ENCODE assay signal across 8 cellular contexts in the genomic region with DNA sequence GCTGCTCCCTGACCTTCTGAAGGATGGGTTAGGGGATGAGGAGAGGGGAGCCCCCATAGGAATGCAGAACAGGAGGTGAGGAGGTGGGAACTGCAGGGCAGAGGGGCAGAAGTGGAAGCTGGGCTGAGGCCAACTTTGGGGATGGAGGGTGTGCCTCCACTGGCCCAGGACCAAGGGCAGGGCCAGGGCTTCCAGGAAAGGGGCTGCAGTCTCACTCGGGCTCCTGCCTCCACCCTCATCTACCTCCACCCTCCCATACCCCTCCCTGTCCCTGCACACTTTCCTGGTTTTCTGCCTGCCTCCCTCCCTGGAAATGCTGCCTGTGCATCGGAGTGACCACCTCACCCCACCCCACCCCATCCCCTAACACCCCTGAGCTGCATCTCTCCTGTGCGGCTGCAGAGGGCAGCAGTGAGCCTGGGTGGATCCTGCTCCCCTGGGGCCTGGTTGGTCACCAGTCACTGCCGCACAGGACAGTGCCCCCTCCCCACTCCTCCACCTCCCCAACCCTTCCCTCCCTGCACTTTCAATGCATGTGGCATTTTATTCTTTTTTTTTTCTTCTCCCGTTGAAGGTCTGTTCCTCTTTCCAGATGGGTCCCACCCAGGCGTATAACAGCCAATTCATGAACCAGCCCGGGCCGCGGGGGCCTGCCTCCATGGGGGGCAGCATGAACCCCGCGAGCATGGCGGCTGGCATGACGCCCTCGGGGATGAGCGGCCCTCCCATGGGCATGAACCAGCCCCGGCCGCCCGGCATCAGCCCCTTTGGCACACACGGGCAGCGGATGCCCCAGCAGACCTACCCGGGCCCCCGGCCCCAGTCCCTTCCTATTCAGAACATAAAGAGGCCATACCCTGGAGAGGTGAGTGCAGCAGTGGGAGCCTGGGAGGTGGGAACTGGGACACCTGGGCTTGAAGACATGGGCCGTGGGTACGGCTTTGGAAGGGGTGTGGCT. TPM values are rescaled to one million over a fixed set of nuclear protein-coding genes. Genes with fewer than 3 reads are reported as not detected.
DNase-seq lines count a peak whose midpoint lies in the region; ATAC-seq and TF ChIP-seq lines count a peak whose summit lies in the region.

No MANE protein-coding gene starts in this region.

- no peak overlapping the region for H3K4me2 ChIP-seq in mesenchymal stem cell (ENCODE audit: low read length, poor library complexity, severe bottlenecking)

- peaks cover 18% of the 10 kb centered on the region for H3K4me1 ChIP-seq in foreskin keratinocyte
- peaks cover 9% of the 10 kb centered on the region for H3K4me1 ChIP-seq in mesenchymal stem cell (ENCODE audit: control insufficient read depth, insufficient read depth, low read depth, low read length)

- H3K36me3 ChIP-seq in mesenchymal stem cell (ENCODE audit: control insufficient read depth in 1 of 2, insufficient read depth in 2 of 2, low read depth in 1 of 2, low read length in 2 of 2), result peaks cover 94 to 97% of the 10 kb centered on the region in 2 experiments

- H3K14ac ChIP-seq in mesenchymal stem cell (ENCODE audit: low read length in 2 of 2), result no peak overlapping the region

- H3K23ac ChIP-seq in mesenchymal stem cell (ENCODE audit: low read length in 2 of 2), result no peak overlapping the region

- H3K9me3 Mint-ChIP-seq in activated CD4-positive, alpha-beta memory T cell treated with anti-CD3 and anti-CD28 coated beads, Interleukin-2, amount 10 ng/mL, durations not matched to agents 7 days and 5 days, result no peaks in the 10 kb centered on the region

- CTCF ChIA-PET in HEK293T (lab: Yijun Ruan, JAX), result interaction anchor here (0.6 kb wide), 1 partner anchor 1619 kb away, joined by 3 read pairs; no protein-coding TSS in a partner anchor
- CTCF ChIA-PET in activated CD4-positive, alpha-beta memory T cell treated with anti-CD3 and anti-CD28 coated beads, Interleukin-2, amount 10 ng/mL, durations not matched to agents 7 days and 5 days (lab: Charles Lee), result interaction anchor here (0.7 to 2.1 kb wide), 7 partner anchors 23 to 175 kb away, joined by 3 to 9 read pairs (median 4); no protein-coding TSS in a partner anchor

- H2BK5ac ChIP-seq in mesenchymal stem cell (ENCODE audit: low read depth, low read length, poor library complexity, severe bottlenecking), result no peak overlapping the region

- no peak overlapping the region for H2AK5ac ChIP-seq in mesenchymal stem cell (ENCODE audit: low read length, severe bottlenecking)

- POLR2A ChIA-PET in HEK293T (lab: Yijun Ruan, JAX), result no interaction called here
- POLR2A ChIA-PET in activated CD4-positive, alpha-beta memory T cell treated with anti-CD3 and anti-CD28 coated beads, Interleukin-2, amount 10 ng/mL, durations not matched to agents 7 days and 5 days (lab: Charles Lee), result no interaction called here

- TF ChIP-seq CTCF in AG10803 (conservative IDR thresholded peaks at IDR 0.05; ENCODE audit: low read length) (peak; percentile 54), foreskin keratinocyte (conservative IDR thresholded peaks at IDR 0.05) (peak; percentile 61)

- no peak overlapping the region for H2AFZ ChIP-seq in mesenchymal stem cell (ENCODE audit: low read depth, low read length)

- peaks cover 35% of the 10 kb centered on the region for H3K79me1 ChIP-seq in mesenchymal stem cell (replicated peaks; ENCODE audit: low read length, poor library complexity, severe bottlenecking)

- no peak overlapping the region for H4K8ac ChIP-seq in mesenchymal stem cell (ENCODE audit: low read length)

- H3K18ac ChIP-seq in mesenchymal stem cell (ENCODE audit: low read depth in 1 of 2, low read length in 2 of 2), result no peak overlapping the region

- H3K27me3 ChIP-seq in foreskin keratinocyte (no peaks in the 10 kb centered on the region), mesenchymal stem cell (ENCODE audit: control insufficient read depth in 1 of 2, insufficient read depth in 1 of 2, low read length in 2 of 2) (no peaks in the 10 kb centered on the region)

- H4K91ac ChIP-seq in mesenchymal stem cell (ENCODE audit: low read length), result no peak overlapping the region

- H3K4me3 ChIP-seq in AG10803 (ENCODE audit: low read length), result no peak overlapping the region
- H3K4me3 ChIP-seq in mesenchymal stem cell (ENCODE audit: insufficient read depth in 1 of 2, low read depth in 1 of 2, low read length in 2 of 2), result no peak overlapping the region

- no peak overlapping the region for H3K27ac ChIP-seq in foreskin keratinocyte
- no peak overlapping the region for H3K27ac ChIP-seq in mesenchymal stem cell (ENCODE audit: low read length, poor library complexity, severe bottlenecking)

- no peaks in the 10 kb centered on the region for H3K9me3 ChIP-seq in mesenchymal stem cell (ENCODE audit: control insufficient read depth, low read length)

- no peaks in the 10 kb centered on the region for H3K27me3 Mint-ChIP-seq in activated CD4-positive, alpha-beta memory T cell treated with anti-CD3 and anti-CD28 coated beads, Interleukin-2, amount 10 ng/mL, durations not matched to agents 7 days and 5 days

- no peak overlapping the region for H2BK120ac ChIP-seq in mesenchymal stem cell (ENCODE audit: low read depth, low read length)

- H3K4me1 Mint-ChIP-seq in activated CD4-positive, alpha-beta memory T cell treated with anti-CD3 and anti-CD28 coated beads, Interleukin-2, amount 10 ng/mL, durations not matched to agents 7 days and 5 days, result peaks cover 64% of the 10 kb centered on the region

- H3K9ac ChIP-seq in mesenchymal stem cell (ENCODE audit: low read length), result no peak overlapping the region

- H2BK12ac ChIP-seq in mesenchymal stem cell (ENCODE audit: low read length in 2 of 2), result no peak overlapping the region

- H3K4ac ChIP-seq in mesenchymal stem cell (ENCODE audit: low read depth in 1 of 2, low read length in 2 of 2), result no peak overlapping the region

- DNase-seq in AG10803 (ENCODE audit: low read depth), result no peak
- DNase-seq in HEK293T (ENCODE audit: extremely low spot score), result peak; percentile 75
- peak; percentile 42 for DNase-seq in activated CD4-positive, alpha-beta memory T cell treated with anti-CD3 and anti-CD28 coated beads, Interleukin-2, amount 10 ng/mL, durations not matched to agents 7 days and 5 days
- DNase-seq in foreskin keratinocyte, result no peak
- DNase-seq in stimulated activated CD4-positive, alpha-beta T cell treated with anti-CD3 and anti-CD28 coated beads, Interleukin-15, amount 100 ng/mL, for 24 hours, result peak; percentile 47
- DNase-seq in mesenchymal stem cell, result no peak
- DNase-seq in NCI-H2029 treated with DMSO at 0.1 percent for 48 hours (lab: John Stamatoyannopoulos, UW), result no peak
- no peak for DNase-seq in effector CD4-positive, alpha-beta T cell

- H2BK15ac ChIP-seq in mesenchymal stem cell (ENCODE audit: low read depth, poor library complexity, severe bottlenecking), result no peak overlapping the region

- peaks cover 46% of the 10 kb centered on the region for H3K36me3 Mint-ChIP-seq in activated CD4-positive, alpha-beta memory T cell treated with anti-CD3 and anti-CD28 coated beads, Interleukin-2, amount 10 ng/mL, durations not matched to agents 7 days and 5 days (ENCODE audit: low read depth)

- peak; percentile 28 for ATAC-seq in foreskin keratinocyte

- no peak overlapping the region for H3K4me3 Mint-ChIP-seq in activated CD4-positive, alpha-beta memory T cell treated with anti-CD3 and anti-CD28 coated beads, Interleukin-2, amount 10 ng/mL, durations not matched to agents 7 days and 5 days

- WGBS in mesenchymal stem cell, result 89% methylated on average over 22 of the region's 24 CpGs

- peak overlapping the region; percentile 55 for H3K27ac Mint-ChIP-seq in activated CD4-positive, alpha-beta memory T cell treated with anti-CD3 and anti-CD28 coated beads, Interleukin-2, amount 10 ng/mL, durations not matched to agents 7 days and 5 days

TF ChIP-seq in HEK293T, 16 proteins besides CTCF, POLR2A, EP300 and RAD21:
- TF ChIP-seq SP1 (IDR thresholded peaks at IDR 0.05) (no peak), L3MBTL2 (conservative IDR thresholded peaks at IDR 0.05) (no peak), ZNF384 (IDR thresholded peaks at IDR 0.05) (no peak), FOXA1 (IDR thresholded peaks at IDR 0.05) (no peak), NFRKB (IDR thresholded peaks at IDR 0.05) (no peak), ARNT (IDR thresholded peaks at IDR 0.05) (no peak), HDGF (IDR thresholded peaks at IDR 0.05; ENCODE audit: borderline replicate concordance) (no peak), ELF4 (IDR thresholded peaks at IDR 0.05) (no peak), TARDBP (IDR thresholded peaks at IDR 0.05) (no peak), FOXK2 (IDR thresholded peaks at IDR 0.05) (no peak), SUZ12 (IDR thresholded peaks at IDR 0.05) (no peak), CTBP1 (IDR thresholded peaks at IDR 0.05; ENCODE audit: borderline replicate concordance) (no peak), LEF1 (IDR thresholded peaks at IDR 0.05; ENCODE audit: borderline replicate concordance) (no peak), FOXM1 (IDR thresholded peaks at IDR 0.05; ENCODE audit: borderline replicate concordance) (no peak), BHLHE40 (IDR thresholded peaks at IDR 0.05; ENCODE audit: borderline replicate concordance) (no peak)
- TF ChIP-seq, protein P1, sequence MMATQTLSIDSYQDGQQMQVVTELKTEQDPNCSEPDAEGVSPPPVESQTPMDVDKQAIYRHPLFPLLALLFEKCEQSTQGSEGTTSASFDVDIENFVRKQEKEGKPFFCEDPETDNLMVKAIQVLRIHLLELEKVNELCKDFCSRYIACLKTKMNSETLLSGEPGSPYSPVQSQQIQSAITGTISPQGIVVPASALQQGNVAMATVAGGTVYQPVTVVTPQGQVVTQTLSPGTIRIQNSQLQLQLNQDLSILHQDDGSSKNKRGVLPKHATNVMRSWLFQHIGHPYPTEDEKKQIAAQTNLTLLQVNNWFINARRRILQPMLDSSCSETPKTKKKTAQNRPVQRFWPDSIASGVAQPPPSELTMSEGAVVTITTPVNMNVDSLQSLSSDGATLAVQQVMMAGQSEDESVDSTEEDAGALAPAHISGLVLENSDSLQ (IDR thresholded peaks at IDR 0.05), result no peak
TF ChIP-seq in HEK293T: peak in this region for 0.

RNA-seq across cellular contexts. Expression of a gene that starts 54.2 kb away (rescaled TPM):
- total RNA-seq in activated CD4-positive, alpha-beta memory T cell treated with anti-CD3 and anti-CD28 coated beads, Interleukin-2, amount 10 ng/mL, durations not matched to agents 7 days and 5 days, result 10 to 100 TPM; 80.7 to 88.4 TPM
- total RNA-seq in foreskin keratinocyte, result 93.2 and 99.0 TPM in 2 replicates
- polyA plus RNA-seq in foreskin keratinocyte, result 97.0 and 106 TPM in 2 replicates
- 49.4 TPM for polyA plus RNA-seq in mesenchymal stem cell (2013, experiment 1 of 2)
- 50.7 TPM for polyA plus RNA-seq in mesenchymal stem cell (2013, experiment 2 of 2)

Comparison
In these comparisons a context has a peak if more than half of its experiments do, and no peak if none do; other contexts are left out.
1. DNase-seq: peak in HEK293T (single experiment), activated CD4-positive, alpha-beta memory T cell treated with anti-CD3 and anti-CD28 coated beads, Interleukin-2, amount 10 ng/mL, durations not matched to agents 7 days and 5 days (single experiment) and stimulated activated CD4-positive, alpha-beta T cell treated with anti-CD3 and anti-CD28 coated beads, Interleukin-15, amount 100 ng/mL, for 24 hours (single experiment); none in AG10803 (single experiment), foreskin keratinocyte (0 of 2), mesenchymal stem cell (single experiment), NCI-H2029 treated with DMSO at 0.1 percent for 48 hours (single experiment) and effector CD4-positive, alpha-beta T cell (single experiment).